ENCODE assay signal across 2 cellular contexts in the genomic region with DNA sequence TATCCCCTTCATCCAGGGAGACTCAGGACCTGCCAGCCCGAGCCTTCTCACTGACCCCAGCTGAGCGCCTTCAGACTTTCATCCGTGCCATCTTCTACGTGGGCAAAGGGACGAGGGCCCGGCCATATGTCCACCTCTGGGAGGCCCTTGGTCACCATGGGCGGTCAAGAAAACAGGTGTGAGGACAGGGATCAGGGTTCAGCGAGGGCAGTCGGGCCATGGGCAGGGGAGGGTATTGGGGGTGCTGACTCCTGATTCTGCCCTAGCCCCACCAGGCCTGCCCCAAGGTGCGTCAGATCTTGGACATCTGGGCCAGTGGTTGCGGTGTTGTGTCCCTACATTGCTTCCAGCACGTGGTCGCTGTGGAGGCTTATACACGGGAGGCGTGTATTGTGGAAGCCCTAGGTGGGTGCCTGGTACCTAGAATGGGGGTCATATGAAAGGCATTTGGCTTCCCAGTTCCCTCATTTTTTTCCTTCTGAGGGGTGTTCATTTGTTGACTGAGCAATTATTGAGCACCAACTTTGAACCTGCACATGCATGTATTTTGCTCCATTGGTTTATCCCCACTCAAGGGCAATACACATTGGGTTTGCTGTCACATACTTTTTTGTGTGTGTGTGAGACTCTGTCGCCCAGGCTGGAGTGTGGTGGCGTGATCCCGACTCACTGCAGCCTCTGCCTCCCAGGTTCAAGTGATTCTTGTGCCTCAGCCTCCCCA.
A peak's percentile ranks its signal among the peaks of the same experiment; 100 is the strongest.
TF ChIP-seq lines count a peak whose summit lies in the region.

No MANE protein-coding gene starts in this region.

TF ChIP-seq in HEK293, 187 proteins besides CTCF, POLR2A, EP300 and RAD21:
- TF ChIP-seq ZNF654 (tag by site-specific recombination; IDR thresholded peaks at IDR 0.05; ENCODE audit: low read depth), result no peak
- TF ChIP-seq, protein P1, sequence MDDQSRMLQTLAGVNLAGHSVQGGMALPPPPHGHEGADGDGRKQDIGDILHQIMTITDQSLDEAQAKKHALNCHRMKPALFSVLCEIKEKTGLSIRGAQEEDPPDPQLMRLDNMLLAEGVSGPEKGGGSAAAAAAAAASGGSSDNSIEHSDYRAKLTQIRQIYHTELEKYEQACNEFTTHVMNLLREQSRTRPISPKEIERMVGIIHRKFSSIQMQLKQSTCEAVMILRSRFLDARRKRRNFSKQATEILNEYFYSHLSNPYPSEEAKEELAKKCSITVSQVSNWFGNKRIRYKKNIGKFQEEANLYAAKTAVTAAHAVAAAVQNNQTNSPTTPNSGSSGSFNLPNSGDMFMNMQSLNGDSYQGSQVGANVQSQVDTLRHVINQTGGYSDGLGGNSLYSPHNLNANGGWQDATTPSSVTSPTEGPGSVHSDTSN (CRISPR knock-in tag; IDR thresholded peaks at IDR 0.05), result no peak
- peak; percentile 97 for TF ChIP-seq ZNF792 (tag by site-specific recombination; IDR thresholded peaks at IDR 0.05)
TF ChIP-seq in HEK293: peak in this region for 1.

TF ChIP-seq in K562, 482 proteins besides CTCF, POLR2A, EP300 and RAD21:
- TF ChIP-seq SAFB2 (IDR thresholded peaks at IDR 0.05; ENCODE audit: borderline replicate concordance, low read depth, low read length, severe bottlenecking) (no peak), CBX2 (IDR thresholded peaks at IDR 0.05; ENCODE audit: insufficient read depth, low read length, poor library complexity, severe bottlenecking) (no peak), ARHGAP35 (IDR thresholded peaks at IDR 0.05; ENCODE audit: partially characterized antibody) (no peak), CBX1 (IDR thresholded peaks at IDR 0.05; ENCODE audit: low read depth) (peak; percentile 48; the same call in 1 of the 2 replicates), HDAC1 (IDR thresholded peaks at IDR 0.05) (peak in 1 of 2 experiments; percentile 39; a peak in 1 of 4 replicates), ZKSCAN8 (CRISPR knock-in tag; IDR thresholded peaks at IDR 0.05) (peak; percentile 99), SMARCA5 (IDR thresholded peaks at IDR 0.05) (0 out of 2 replicates have a peak, but pooled peaks have one; percentile 14), BCOR (IDR thresholded peaks at IDR 0.05) (peak; percentile 91), RCOR1 (IDR thresholded peaks at IDR 0.05; ENCODE audit: borderline replicate concordance in 1 of 2, low read depth in 2 of 2, low read length in 2 of 2) (peak in 1 of 2 experiments; percentile 70; a peak in 1 of 4 replicates), CBX3 (IDR thresholded peaks at IDR 0.05; ENCODE audit: borderline replicate concordance in 1 of 2, low read length in 2 of 2) (no peak; a peak in 1 of 3 replicates), TFAM (CRISPR knock-in tag; conservative IDR thresholded peaks at IDR 0.05) (no peak), HDAC2 (IDR thresholded peaks at IDR 0.05) (peak; percentile 42; the same call in 1 of the 2 replicates), KDM1A (IDR thresholded peaks at IDR 0.05) (peak; percentile 63 to 70; a peak in 2 of 4 replicates), ZFP36 (IDR thresholded peaks at IDR 0.05; ENCODE audit: low read depth, low read length, partially characterized antibody) (peak; percentile 67), GABPB2 (CRISPR knock-in tag; conservative IDR thresholded peaks at IDR 0.05) (no peak), ZNF41 (CRISPR knock-in tag; conservative IDR thresholded peaks at IDR 0.05) (no peak), SMARCC2 (IDR thresholded peaks at IDR 0.05; ENCODE audit: low read depth) (no peak), TRIM28 (IDR thresholded peaks at IDR 0.05) (no peak), ADNP (tag; IDR thresholded peaks at IDR 0.05) (peak; percentile 71)
- TF ChIP-seq, protein P2, sequence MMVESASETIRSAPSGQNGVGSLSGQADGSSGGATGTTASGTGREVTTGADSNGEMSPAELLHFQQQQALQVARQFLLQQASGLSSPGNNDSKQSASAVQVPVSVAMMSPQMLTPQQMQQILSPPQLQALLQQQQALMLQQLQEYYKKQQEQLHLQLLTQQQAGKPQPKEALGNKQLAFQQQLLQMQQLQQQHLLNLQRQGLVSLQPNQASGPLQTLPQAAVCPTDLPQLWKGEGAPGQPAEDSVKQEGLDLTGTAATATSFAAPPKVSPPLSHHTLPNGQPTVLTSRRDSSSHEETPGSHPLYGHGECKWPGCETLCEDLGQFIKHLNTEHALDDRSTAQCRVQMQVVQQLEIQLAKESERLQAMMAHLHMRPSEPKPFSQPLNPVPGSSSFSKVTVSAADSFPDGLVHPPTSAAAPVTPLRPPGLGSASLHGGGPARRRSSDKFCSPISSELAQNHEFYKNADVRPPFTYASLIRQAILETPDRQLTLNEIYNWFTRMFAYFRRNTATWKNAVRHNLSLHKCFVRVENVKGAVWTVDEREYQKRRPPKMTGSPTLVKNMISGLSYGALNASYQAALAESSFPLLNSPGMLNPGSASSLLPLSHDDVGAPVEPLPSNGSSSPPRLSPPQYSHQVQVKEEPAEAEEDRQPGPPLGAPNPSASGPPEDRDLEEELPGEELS (CRISPR knock-in tag; IDR thresholded peaks at IDR 0.05; ENCODE audit: borderline replicate concordance), result no peak
TF ChIP-seq in K562: peak in this region for 10.
